Comparison of ENCODE assay signal across 12 cellular contexts in the genomic region with DNA sequence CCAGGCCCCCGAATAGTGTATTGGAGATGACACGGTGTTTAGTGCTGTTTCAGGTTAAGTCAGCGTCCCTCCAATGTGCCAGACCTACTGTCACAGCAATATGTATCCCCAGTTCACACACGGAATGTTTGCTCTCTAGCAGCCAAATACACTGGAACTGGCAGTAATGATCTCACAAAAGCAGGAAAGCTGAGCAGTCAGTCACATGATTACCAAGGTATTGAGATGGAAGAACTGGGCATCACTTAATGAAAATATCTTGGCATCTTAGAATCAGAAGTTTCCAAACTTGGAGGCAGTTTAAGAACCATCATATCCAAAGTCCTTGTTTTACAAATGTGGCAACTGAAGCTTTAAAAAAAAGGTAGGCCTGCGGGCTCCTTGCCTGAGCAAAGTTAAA. TPM values are rescaled to one million over a fixed set of nuclear protein-coding genes. Genes with fewer than 3 reads are reported as not detected.
A peak's percentile ranks its signal among the peaks of the same experiment; 100 is the strongest.
DNase-seq lines count a peak whose midpoint lies in the region; TF ChIP-seq lines count a peak whose summit lies in the region.
"Had no signal": no experiment of that assay in that cellular context is flagged by ENCODE, and none has a peak within 500 bp of the region (broad histone marks: within the 10 kb centered on the region; RNA-seq: fewer than 3 reads in every experiment).

No MANE protein-coding gene starts in this region.

- H3K36me3 Mint-ChIP-seq in T-helper 1 cell treated with Interleukin-12 subunit alpha and Interleukin-12 subunit beta and Interleukin-4 antibody, amounts not matched to agents 30 μg/mL and 1 μg/mL, for 36 hours (ENCODE audit: low read depth) = peaks cover 6% of the 10 kb centered on the region

- H3K27me3 ChIP-seq in OCI-LY1 (ENCODE audit: insufficient read depth, low read length) = no peaks in the 10 kb centered on the region
- H3K27me3 ChIP-seq in layer of hippocampus (ENCODE audit: control insufficient read depth, insufficient read depth, low read length) = no peaks in the 10 kb centered on the region
- H3K27me3 ChIP-seq in neuronal stem cell (ENCODE audit: control insufficient read depth in 3 of 3, insufficient read depth in 3 of 3, low read depth in 1 of 3, low read length in 3 of 3) = peaks cover 0 to 11% (median 0%) of the 10 kb centered on the region in 3 experiments
- H3K27me3 ChIP-seq: hepatocyte had no signal

- H2BK120ac ChIP-seq in neuronal stem cell (ENCODE audit: low read depth, low read length) = no peak overlapping the region

- no peaks in the 10 kb centered on the region for H3K79me2 ChIP-seq in OCI-LY1 (ENCODE audit: insufficient read depth, low read length)
- H3K79me2 ChIP-seq: hepatocyte had no signal

- no peak overlapping the region for H3K4me3 ChIP-seq in OCI-LY1 (ENCODE audit: low read depth, low read length, poor library complexity, severe bottlenecking)
- no peak overlapping the region for H3K4me3 ChIP-seq in skin epidermis
- no peak overlapping the region for H3K4me3 ChIP-seq in neuronal stem cell (ENCODE audit: low read length in 2 of 2)
- H3K4me3 ChIP-seq: hepatocyte, prostate gland had no signal

- H3K27ac Mint-ChIP-seq in T-helper 1 cell treated with Interleukin-12 subunit alpha and Interleukin-12 subunit beta and Interleukin-4 antibody, amounts not matched to agents 30 μg/mL and 1 μg/mL, for 36 hours = peak overlapping the region; percentile 60

- H3K4me1 ChIP-seq in OCI-LY1 (ENCODE audit: insufficient read depth, low read length, severe bottlenecking) (peaks cover 59% of the 10 kb centered on the region), neuronal stem cell (ENCODE audit: control insufficient read depth in 2 of 2, insufficient read depth in 1 of 2, low read depth in 1 of 2, low read length in 2 of 2) (peaks cover 0 to 4% of the 10 kb centered on the region in 2 donors)
- H3K4me1 ChIP-seq: prostate gland had no signal

- H2BK12ac ChIP-seq in neuronal stem cell (ENCODE audit: low read length) = no peak overlapping the region

- H3K9me3 ChIP-seq in OCI-LY1 (ENCODE audit: low read length) (no peaks in the 10 kb centered on the region), neuronal stem cell (replicated peaks in 1 of 2; ENCODE audit: control insufficient read depth in 2 of 2, insufficient read depth in 1 of 2, low read depth in 1 of 2, low read length in 2 of 2) (no peaks in the 10 kb centered on the region)
- H3K9me3 ChIP-seq: prostate gland had no signal

- no peak overlapping the region for H3K9ac ChIP-seq in OCI-LY1 (ENCODE audit: low read length)
- H3K9ac ChIP-seq in neuronal stem cell (ENCODE audit: low read depth, low read length, poor library complexity) = no peak overlapping the region

- H2AFZ ChIP-seq in OCI-LY1 (ENCODE audit: low read length) = no peak overlapping the region
- H2AFZ ChIP-seq in neuronal stem cell (ENCODE audit: low read length) = no peak overlapping the region
- H2AFZ ChIP-seq: hepatocyte had no signal

- H4K8ac ChIP-seq in neuronal stem cell (ENCODE audit: low read depth, low read length) = no peak overlapping the region

- H3K27me3 Mint-ChIP-seq in T-helper 1 cell treated with Interleukin-12 subunit alpha and Interleukin-12 subunit beta and Interleukin-4 antibody, amounts not matched to agents 30 μg/mL and 1 μg/mL, for 36 hours (ENCODE audit: low read depth) = no peaks in the 10 kb centered on the region

- H2AK5ac ChIP-seq in neuronal stem cell (ENCODE audit: low read depth, low read length) = no peak overlapping the region

- H2BK15ac ChIP-seq in neuronal stem cell (ENCODE audit: low read length) = no peak overlapping the region

- no peak overlapping the region for H3K4me3 Mint-ChIP-seq in T-helper 1 cell treated with Interleukin-12 subunit alpha and Interleukin-12 subunit beta and Interleukin-4 antibody, amounts not matched to agents 30 μg/mL and 1 μg/mL, for 36 hours

- no peak overlapping the region for H3K14ac ChIP-seq in neuronal stem cell (ENCODE audit: low read length)

- no peak for TF ChIP-seq CTCF in OCI-LY1 (IDR thresholded peaks at IDR 0.05; ENCODE audit: low read length)

- H3K27ac ChIP-seq in OCI-LY1 (ENCODE audit: low read depth, low read length, poor library complexity, severe bottlenecking) (peak overlapping the region; percentile 61), layer of hippocampus (ENCODE audit: low read depth, low read length) (peak overlapping the region; percentile 30), skin epidermis (peak overlapping the region in 18 of 21 experiments; percentile 18 to 100 (median 71)), neuronal stem cell (replicated peaks; ENCODE audit: low read length) (no peak overlapping the region)
- H3K27ac ChIP-seq: 22Rv1, hepatocyte, prostate gland had no signal

- H3K9me2 ChIP-seq in OCI-LY1 (ENCODE audit: low read depth, low read length) = no peaks in the 10 kb centered on the region

- no peak for DNase-seq in T-helper 1 cell
- DNase-seq in islet precursor cell = no peak
- DNase-seq in NCI-H446 treated with DMSO at 0.1 percent for 48 hours (lab: John Stamatoyannopoulos, UW) = no peak
- no peak for DNase-seq in neuronal stem cell (ENCODE audit: low spot score)
- DNase-seq: NCI-H446 had no signal

- H3K36me3 ChIP-seq in OCI-LY1 (ENCODE audit: insufficient read depth, low read length) (no peaks in the 10 kb centered on the region; the same call in none of the 2 replicates), neuronal stem cell (replicated peaks in 1 of 2; ENCODE audit: control insufficient read depth in 2 of 2, insufficient read depth in 2 of 2, low read length in 2 of 2) (no peaks in the 10 kb centered on the region)
- H3K36me3 ChIP-seq: prostate gland had no signal

- peaks cover 3% of the 10 kb centered on the region for H3K79me1 ChIP-seq in neuronal stem cell (ENCODE audit: low read depth, low read length)

- peaks cover 42% of the 10 kb centered on the region for H3K4me1 Mint-ChIP-seq in T-helper 1 cell treated with Interleukin-12 subunit alpha and Interleukin-12 subunit beta and Interleukin-4 antibody, amounts not matched to agents 30 μg/mL and 1 μg/mL, for 36 hours (ENCODE audit: low read depth)

- H3K4me2 ChIP-seq in OCI-LY1 (ENCODE audit: low read length) (no peak overlapping the region), neuronal stem cell (ENCODE audit: insufficient read depth, low read length, poor library complexity, severe bottlenecking) (no peak overlapping the region)
- H3K4me2 ChIP-seq: hepatocyte had no signal

- no peak overlapping the region for H3K18ac ChIP-seq in neuronal stem cell (ENCODE audit: low read length)

- WGBS in neuronal stem cell (ENCODE audit: extremely low coverage in 2 of 2, insufficient read length in 2 of 2, insufficient replicate concordance in 1 of 2), 2 donors = no CpG with 5 or more reads among the region's 5 CpGs

- H3K9me3 Mint-ChIP-seq in T-helper 1 cell treated with Interleukin-12 subunit alpha and Interleukin-12 subunit beta and Interleukin-4 antibody, amounts not matched to agents 30 μg/mL and 1 μg/mL, for 36 hours = no peaks in the 10 kb centered on the region

- H2BK5ac ChIP-seq in neuronal stem cell (ENCODE audit: low read length) = no peak overlapping the region

- H3F3A ChIP-seq in OCI-LY1 (ENCODE audit: insufficient read depth, low read length) = peaks cover 19% of the 10 kb centered on the region

- H3K23ac ChIP-seq in neuronal stem cell (ENCODE audit: low read depth, low read length, poor library complexity) = no peak overlapping the region

- no peaks in the 10 kb centered on the region for H4K20me1 ChIP-seq in OCI-LY1 (ENCODE audit: insufficient read depth, low read length)

- no peak overlapping the region for H4K91ac ChIP-seq in neuronal stem cell (ENCODE audit: low read depth, low read length, poor library complexity)

- no peak overlapping the region for H3K4ac ChIP-seq in neuronal stem cell (ENCODE audit: low read length)

RNA-seq across cellular contexts. Expression of a gene that starts 23.3 kb away (rescaled TPM):
- polyA plus RNA-seq in neuronal stem cell (2013, experiment 1 of 2) = 0.52 TPM
- 0.42 TPM for polyA plus RNA-seq in neuronal stem cell (2013, experiment 2 of 2)
